Comparison of ENCODE assay signal across 1 cellular context in the genomic region with DNA sequence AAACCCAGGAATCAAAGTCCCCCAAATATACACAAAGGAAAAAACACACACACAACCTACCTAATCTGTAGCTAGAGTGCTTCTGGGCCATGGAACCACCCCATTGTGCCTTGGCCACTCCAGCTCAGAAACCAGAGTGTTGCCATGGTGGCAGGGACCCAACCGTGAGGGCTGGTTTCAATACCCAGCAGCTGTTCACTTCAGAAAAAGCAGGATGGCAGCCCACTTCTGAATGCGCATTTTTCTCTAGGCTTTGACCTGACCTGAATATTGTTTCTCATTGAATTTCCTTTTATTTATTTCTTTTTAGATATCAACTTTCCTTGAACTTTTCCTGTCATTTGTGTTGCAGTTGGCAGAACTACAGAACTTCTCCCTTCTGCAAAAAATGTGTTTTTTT.
TF ChIP-seq lines count a peak whose summit lies in the region.

No MANE protein-coding gene starts in this region.

TF ChIP-seq in endothelial cell of umbilical vein, 7 proteins besides CTCF, POLR2A, EP300 and RAD21:
- TF ChIP-seq MAX (IDR thresholded peaks at IDR 0.05; ENCODE audit: insufficient read depth, insufficient read length), result no peak
- TF ChIP-seq EZH2 (IDR thresholded peaks at IDR 0.05; ENCODE audit: borderline replicate concordance, low read depth, low read length, severe bottlenecking), result no peak
- TF ChIP-seq FOS (IDR thresholded peaks at IDR 0.05; ENCODE audit: borderline replicate concordance, insufficient read depth, low read length), result no peak
- no peak for TF ChIP-seq POLR2AphosphoS5 (IDR thresholded peaks at IDR 0.05; ENCODE audit: insufficient read depth, low read depth, low read length)
- TF ChIP-seq MYC (IDR thresholded peaks at IDR 0.05; ENCODE audit: low read depth, low read length), result no peak
- TF ChIP-seq JUN (IDR thresholded peaks at IDR 0.05; ENCODE audit: borderline replicate concordance, insufficient read depth, insufficient read length, low read depth), result no peak
- no peak for TF ChIP-seq GATA2 (IDR thresholded peaks at IDR 0.05; ENCODE audit: insufficient read depth, insufficient read length, low read depth, low read length)
